Comparison of ENCODE assay signal across 21 cellular contexts in the genomic region with DNA sequence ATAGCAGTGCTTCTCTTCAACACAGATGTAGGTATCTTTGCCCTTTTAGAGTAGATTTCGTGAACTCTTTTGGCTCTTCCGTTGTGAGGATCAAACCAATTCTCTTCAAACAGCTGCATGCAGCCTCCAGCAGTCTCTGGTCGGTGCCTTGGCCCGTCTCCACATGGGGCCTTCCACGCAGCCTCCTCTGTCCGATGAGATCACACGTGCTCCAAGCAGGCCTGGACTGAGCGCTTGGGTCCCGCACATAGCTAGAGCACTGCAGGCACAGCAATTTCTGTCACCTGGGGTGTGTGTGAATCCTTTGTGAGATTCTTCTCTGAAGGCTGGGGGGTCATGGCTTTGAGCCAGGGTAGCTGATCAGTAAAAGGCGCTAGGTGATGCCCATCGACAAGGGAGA.
A peak's percentile ranks its signal among the peaks of the same experiment; 100 is the strongest.
DNase-seq lines count a peak whose midpoint lies in the region; ATAC-seq and TF ChIP-seq lines count a peak whose summit lies in the region.
"Had no signal": no experiment of that assay in that cellular context is flagged by ENCODE, and none has a peak within 500 bp of the region (broad histone marks: within the 10 kb centered on the region; RNA-seq: fewer than 3 reads in every experiment).

No MANE protein-coding gene starts in this region.

- H3K9me2 ChIP-seq in GM23248 (ENCODE audit: insufficient read depth) = no peaks in the 10 kb centered on the region

- no peak for DNase-seq in mammary epithelial cell
- DNase-seq in breast epithelium (ENCODE audit: low spot score in 2 of 2) = no peak
- peak in 3 of 5 donors; percentile 44 to 64 (median 63) for DNase-seq in heart left ventricle
- no peak for DNase-seq in mesenchymal stem cell
- DNase-seq in stimulated activated effector memory CD8-positive, alpha-beta T cell treated with anti-CD3 and anti-CD28 coated beads, Interleukin-12 subunit alpha, Interleukin-12 subunit beta, amount 100 ng/mL, for 72 hours (ENCODE audit: low spot score in 2 of 2) = no peak
- DNase-seq in GM23248 = no peak
- no peak for DNase-seq in NCI-H1694 (lab: John Stamatoyannopoulos, UW)
- DNase-seq in stimulated activated CD4-positive, alpha-beta T cell treated with anti-CD3 and anti-CD28 coated beads, Interleukin-4, amount 100 ng/mL, for 24 hours = no peak
- DNase-seq: AML-193; DMS79; H7; Kasumi-1; MG63; NCI-H1092; NCI-H146; NCI-H2081; NCI-H748 treated with DMSO at 0.1 percent for 48 hours; NK-92 treated with Interleukin-12 subunit alpha and Interleukin-12 subunit beta, amount 100 ng/mL, for 24 hours; Peyer's patch had no signal

- no peak overlapping the region for H3K27ac ChIP-seq in mammary epithelial cell (ENCODE audit: insufficient read depth, low read depth, low read length)
- no peak overlapping the region for H3K27ac ChIP-seq in breast epithelium
- H3K27ac ChIP-seq in heart left ventricle = no peak overlapping the region
- H3K27ac ChIP-seq in mesenchymal stem cell (ENCODE audit: low read length, poor library complexity, severe bottlenecking) = no peak overlapping the region
- no peak overlapping the region for H3K27ac ChIP-seq in GM23248
- H3K27ac ChIP-seq: 22Rv1, C4-2B, Peyer's patch had no signal

- no peak overlapping the region for H3K4me3 ChIP-seq in mammary epithelial cell (replicated peaks in 1 of 3; ENCODE audit: insufficient read depth in 1 of 3, low read depth in 2 of 3, low read length in 3 of 3)
- H3K4me3 ChIP-seq in breast epithelium = no peak overlapping the region
- no peak overlapping the region for H3K4me3 ChIP-seq in heart left ventricle
- no peak overlapping the region for H3K4me3 ChIP-seq in mesenchymal stem cell (ENCODE audit: insufficient read depth in 1 of 2, low read depth in 1 of 2, low read length in 2 of 2)
- H3K4me3 ChIP-seq in GM23248 = no peak overlapping the region
- H3K4me3 ChIP-seq: MG63, Peyer's patch had no signal

- H3K9me3 Mint-ChIP-seq in stimulated activated effector memory CD8-positive, alpha-beta T cell treated with anti-CD3 and anti-CD28 coated beads, Interleukin-12 subunit alpha, Interleukin-12 subunit beta, amount 100 ng/mL, for 72 hours = peaks cover 4% of the 10 kb centered on the region

- no peaks in the 10 kb centered on the region for H3K27me3 ChIP-seq in mammary epithelial cell (ENCODE audit: insufficient read depth, low read length)
- H3K27me3 ChIP-seq in breast epithelium = no peaks in the 10 kb centered on the region
- H3K27me3 ChIP-seq in heart left ventricle = no peaks in the 10 kb centered on the region
- peaks cover 0 to 6% of the 10 kb centered on the region in 2 experiments for H3K27me3 ChIP-seq in mesenchymal stem cell (ENCODE audit: control insufficient read depth in 1 of 2, insufficient read depth in 1 of 2, low read length in 2 of 2)
- no peaks in the 10 kb centered on the region for H3K27me3 ChIP-seq in GM23248 (replicated peaks; ENCODE audit: insufficient read depth)
- H3K27me3 ChIP-seq: MG63, Peyer's patch had no signal

- no peak for TF ChIP-seq CTCF in mammary epithelial cell (conservative IDR thresholded peaks at IDR 0.05 in 1 of 2, IDR thresholded peaks at IDR 0.05 in 1 of 2; ENCODE audit: extremely low read depth in 1 of 2, insufficient read depth in 1 of 2, low read depth in 1 of 2, low read length in 2 of 2)
- TF ChIP-seq CTCF in breast epithelium (IDR thresholded peaks at IDR 0.05) = no peak
- no peak for TF ChIP-seq CTCF in heart left ventricle (IDR thresholded peaks at IDR 0.05)

- no peak overlapping the region for H2AK5ac ChIP-seq in mesenchymal stem cell (ENCODE audit: low read length, severe bottlenecking)

- H3K27ac Mint-ChIP-seq in stimulated activated effector memory CD8-positive, alpha-beta T cell treated with anti-CD3 and anti-CD28 coated beads, Interleukin-12 subunit alpha, Interleukin-12 subunit beta, amount 100 ng/mL, for 72 hours = peak overlapping the region; percentile 32

- H2BK12ac ChIP-seq in mesenchymal stem cell (ENCODE audit: low read length in 2 of 2) = no peak overlapping the region

- H3K14ac ChIP-seq in mesenchymal stem cell (ENCODE audit: low read length in 2 of 2) = no peak overlapping the region

- H3K9ac ChIP-seq in mammary epithelial cell (ENCODE audit: insufficient read depth, low read length) (no peak overlapping the region), mesenchymal stem cell (ENCODE audit: low read length) (peak overlapping the region; percentile 1), GM23248 (no peak overlapping the region)

- H2BK15ac ChIP-seq in mesenchymal stem cell (ENCODE audit: low read depth, poor library complexity, severe bottlenecking) = no peak overlapping the region

- peak in 3 of 4 donors; percentile 52 to 85 (median 70) for ATAC-seq in heart left ventricle
- no peak for ATAC-seq in stimulated activated effector memory CD8-positive, alpha-beta T cell treated with anti-CD3 and anti-CD28 coated beads, Interleukin-12 subunit alpha, Interleukin-12 subunit beta, amount 100 ng/mL, for 72 hours

- H3K9me3 ChIP-seq in mammary epithelial cell (replicated peaks; ENCODE audit: insufficient read depth, low read length) = no peaks in the 10 kb centered on the region
- H3K9me3 ChIP-seq in breast epithelium = peaks cover 0 to 5% of the 10 kb centered on the region in 2 donors
- peaks cover 0 to 3% (median 0%) of the 10 kb centered on the region in 12 donors for H3K9me3 ChIP-seq in heart left ventricle
- no peaks in the 10 kb centered on the region for H3K9me3 ChIP-seq in mesenchymal stem cell (ENCODE audit: control insufficient read depth, low read length)
- H3K9me3 ChIP-seq in GM23248 (ENCODE audit: low read depth) = no peaks in the 10 kb centered on the region
- H3K9me3 ChIP-seq: MG63, Peyer's patch had no signal

- 65% methylated on average over 7 of the region's 11 CpGs for WGBS in mammary epithelial cell (ENCODE audit: low coverage, missing lambda C conversion rate)
- WGBS in heart left ventricle, 4 donors = 82 to 90% (median 85%) methylated on average over 11 of the region's 11 CpGs
- WGBS in mesenchymal stem cell = 94% methylated on average over 11 of the region's 11 CpGs
- 59% methylated on average over 11 of the region's 11 CpGs for WGBS in GM23248 (ENCODE audit: low coverage in 1 of 2, low lambda C conversion rate in 2 of 2, missing lambda C conversion rate in 2 of 2), 2 experiments

- TF ChIP-seq POLR2A in breast epithelium (IDR thresholded peaks at IDR 0.05) (no peak), heart left ventricle (IDR thresholded peaks at IDR 0.05) (no peak)

- no peaks in the 10 kb centered on the region for H3F3A ChIP-seq in GM23248 (ENCODE audit: insufficient read depth)

- H4K20me1 ChIP-seq in mammary epithelial cell (ENCODE audit: insufficient read depth, low read length) (no peaks in the 10 kb centered on the region), GM23248 (ENCODE audit: insufficient read depth) (no peaks in the 10 kb centered on the region)

- H3K79me2 ChIP-seq in mammary epithelial cell (ENCODE audit: insufficient read depth, low read length) = no peaks in the 10 kb centered on the region
- H3K79me2 ChIP-seq in GM23248 (ENCODE audit: insufficient read depth) = no peaks in the 10 kb centered on the region

- no peaks in the 10 kb centered on the region for H3K36me3 Mint-ChIP-seq in stimulated activated effector memory CD8-positive, alpha-beta T cell treated with anti-CD3 and anti-CD28 coated beads, Interleukin-12 subunit alpha, Interleukin-12 subunit beta, amount 100 ng/mL, for 72 hours

- no peak overlapping the region for H2BK120ac ChIP-seq in mesenchymal stem cell (ENCODE audit: low read depth, low read length)

- no peaks in the 10 kb centered on the region for H3K79me1 ChIP-seq in mesenchymal stem cell (replicated peaks; ENCODE audit: low read length, poor library complexity, severe bottlenecking)

- H4K91ac ChIP-seq in mesenchymal stem cell (ENCODE audit: low read length) = no peak overlapping the region

- H3K4me1 ChIP-seq in mammary epithelial cell (ENCODE audit: insufficient read depth, low read length) (peaks cover 24% of the 10 kb centered on the region), breast epithelium (no peaks in the 10 kb centered on the region), heart left ventricle (peaks cover 0 to 8% (median 0%) of the 10 kb centered on the region in 12 donors), mesenchymal stem cell (ENCODE audit: control insufficient read depth, insufficient read depth, low read depth, low read length) (no peaks in the 10 kb centered on the region), GM23248 (ENCODE audit: insufficient read depth) (no peaks in the 10 kb centered on the region)
- H3K4me1 ChIP-seq: Peyer's patch had no signal

- H3K23ac ChIP-seq in mesenchymal stem cell (ENCODE audit: low read length in 2 of 2) = no peak overlapping the region

- H2AFZ ChIP-seq in mammary epithelial cell (ENCODE audit: low read depth, low read length) (peak overlapping the region; percentile 15), mesenchymal stem cell (ENCODE audit: low read depth, low read length) (no peak overlapping the region), GM23248 (no peak overlapping the region)

- no peak overlapping the region for H4K8ac ChIP-seq in mesenchymal stem cell (ENCODE audit: low read length)

- BruUV-seq in mammary epithelial cell (replicated peaks; lab: Mats Ljungman, UMichigan) = no TSS peak

- CTCF ChIA-PET in mammary epithelial cell (lab: Charles Lee; ENCODE audit: low non-redundant PET) = no interaction called here

- no peak overlapping the region for H3K4me3 Mint-ChIP-seq in stimulated activated effector memory CD8-positive, alpha-beta T cell treated with anti-CD3 and anti-CD28 coated beads, Interleukin-12 subunit alpha, Interleukin-12 subunit beta, amount 100 ng/mL, for 72 hours

- H3K36me3 ChIP-seq in mammary epithelial cell (ENCODE audit: insufficient read depth, low read length) = no peaks in the 10 kb centered on the region
- H3K36me3 ChIP-seq in breast epithelium = no peaks in the 10 kb centered on the region
- H3K36me3 ChIP-seq in heart left ventricle = no peaks in the 10 kb centered on the region
- H3K36me3 ChIP-seq in mesenchymal stem cell (ENCODE audit: control insufficient read depth in 1 of 2, insufficient read depth in 2 of 2, low read depth in 1 of 2, low read length in 2 of 2) = no peaks in the 10 kb centered on the region
- no peaks in the 10 kb centered on the region for H3K36me3 ChIP-seq in GM23248 (ENCODE audit: low read depth)
- H3K36me3 ChIP-seq: MG63, Peyer's patch had no signal

- in situ Hi-C loops in mammary epithelial cell (cut with MboI; ENCODE audit: low sequenced_read_pairs in 2 of 2) = no loop called here
- in situ Hi-C loops in GM23248 (cut with MboI) = no loop called here

- H3K4me2 ChIP-seq in mammary epithelial cell (ENCODE audit: insufficient read depth, low read depth, low read length) (no peak overlapping the region), mesenchymal stem cell (ENCODE audit: low read length, poor library complexity, severe bottlenecking) (no peak overlapping the region), GM23248 (ENCODE audit: unreplicated experiment) (no peak overlapping the region)

- no peak overlapping the region for H2BK5ac ChIP-seq in mesenchymal stem cell (ENCODE audit: low read depth, low read length, poor library complexity, severe bottlenecking)

- peaks cover 20% of the 10 kb centered on the region for H3K4me1 Mint-ChIP-seq in stimulated activated effector memory CD8-positive, alpha-beta T cell treated with anti-CD3 and anti-CD28 coated beads, Interleukin-12 subunit alpha, Interleukin-12 subunit beta, amount 100 ng/mL, for 72 hours

- no peak overlapping the region for H3K18ac ChIP-seq in mesenchymal stem cell (ENCODE audit: low read depth in 1 of 2, low read length in 2 of 2)

- intact Hi-C loops in mammary epithelial cell (cut with micrococcal nuclease) (no loop called here), breast epithelium (cut with DNase I; ENCODE audit: low total_unique reads) (no loop called here), heart left ventricle (cut with DNase I) (loop anchor here in 1 of 10 donors (5.0 kb wide), 1 partner anchor 46 kb away; no protein-coding TSS in a partner anchor)

- no peak overlapping the region for H3K4ac ChIP-seq in mesenchymal stem cell (ENCODE audit: low read depth in 1 of 2, low read length in 2 of 2)

- dilution Hi-C loops in mammary epithelial cell (cut with HindIII; ENCODE audit: low sequenced_read_pairs) = no loop called here

Comparison
In these comparisons a context has a peak if more than half of its experiments do, and no peak if none do; other contexts are left out.
1. DNase-seq: peak in heart left ventricle (3 of 5); none in mammary epithelial cell (single experiment), breast epithelium (0 of 2), mesenchymal stem cell (single experiment), stimulated activated effector memory CD8-positive, alpha-beta T cell treated with anti-CD3 and anti-CD28 coated beads, Interleukin-12 subunit alpha, Interleukin-12 subunit beta, amount 100 ng/mL, for 72 hours (0 of 2), GM23248 (single experiment), NCI-H1694 (single experiment) and stimulated activated CD4-positive, alpha-beta T cell treated with anti-CD3 and anti-CD28 coated beads, Interleukin-4, amount 100 ng/mL, for 24 hours (single experiment).